In the genomic region with DNA sequence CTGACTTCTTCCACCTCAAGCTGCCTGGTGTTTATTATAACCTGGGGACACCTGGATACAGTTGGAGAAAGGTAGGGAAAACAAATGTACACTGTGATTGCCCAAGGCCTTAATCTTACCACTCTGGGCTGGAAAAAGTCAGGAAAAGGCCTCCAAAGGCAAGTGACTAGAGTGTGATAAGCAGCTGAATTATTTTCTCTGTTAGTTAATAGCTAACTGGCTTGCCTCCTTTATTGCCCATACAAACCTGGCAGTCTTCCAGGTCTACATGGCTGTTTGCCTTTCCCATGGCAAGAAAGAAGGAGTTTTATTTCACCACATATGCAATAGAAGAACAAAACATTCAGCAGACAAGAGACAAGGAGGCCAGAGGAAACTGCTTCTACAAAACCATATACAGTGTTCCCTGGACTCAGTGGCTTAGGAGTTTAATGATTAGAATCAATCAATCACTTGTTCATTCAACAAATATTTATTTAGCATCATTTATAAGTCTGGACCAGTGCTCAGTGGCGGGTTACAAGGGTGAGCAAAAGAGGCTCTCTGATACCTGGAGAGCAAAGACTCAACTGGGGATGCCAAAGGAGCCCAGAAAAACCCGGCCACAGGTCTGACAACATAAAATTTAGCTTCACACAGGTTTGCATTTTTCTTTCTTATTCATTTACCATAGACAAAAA, we compare ENCODE assay signal across 13 cellular contexts. TPM values are rescaled to one million over a fixed set of nuclear protein-coding genes. Genes with fewer than 3 reads are reported as not detected.
DNase-seq lines count a peak whose midpoint lies in the region; ATAC-seq, FAIRE-seq and TF ChIP-seq lines count a peak whose summit lies in the region.
"Had no signal": no experiment of that assay in that cellular context is flagged by ENCODE, and none has a peak within 500 bp of the region (broad histone marks: within the 10 kb centered on the region; RNA-seq: fewer than 3 reads in every experiment).

No MANE protein-coding gene starts in this region.

- no peak overlapping the region for H3K4me3 ChIP-seq in PC-3 (ENCODE audit: low read length)
- no peak overlapping the region for H3K4me3 ChIP-seq in thyroid gland (replicated peaks in 1 of 3)
- H3K4me3 ChIP-seq in PC-9, result no peak overlapping the region

- intact Hi-C loops in PC-3 (cut with micrococcal nuclease) (no loop called here), thyroid gland (cut with DNase I) (no loop called here), PC-9 (cut with micrococcal nuclease; ENCODE audit: unreplicated experiment) (no loop called here)

- ATAC-seq in PC-3 (no peak), HG02588 (IDR thresholded peaks at IDR 0.05; ENCODE audit: unreplicated experiment) (no peak)

- H2AFZ ChIP-seq in PC-3 (ENCODE audit: low read length) (no peak overlapping the region), PC-9 (no peak overlapping the region)

- no peak for TF ChIP-seq CTCF in PC-3 (conservative IDR thresholded peaks at IDR 0.05; ENCODE audit: low read depth, low read length)
- no peak for TF ChIP-seq CTCF in thyroid gland (IDR thresholded peaks at IDR 0.05)
- no peak for TF ChIP-seq CTCF in PC-9 (conservative IDR thresholded peaks at IDR 0.05)

- no peaks in the 10 kb centered on the region for H4K20me1 ChIP-seq in PC-3 (ENCODE audit: low read length)
- no peaks in the 10 kb centered on the region for H4K20me1 ChIP-seq in PC-9 (ENCODE audit: insufficient read depth)

- H3K9me3 ChIP-seq in PC-3 (ENCODE audit: low read length) (no peaks in the 10 kb centered on the region), thyroid gland (no peaks in the 10 kb centered on the region), PC-9 (ENCODE audit: insufficient read depth, low read depth) (no peaks in the 10 kb centered on the region)

- H3K27me3 ChIP-seq in PC-3 (ENCODE audit: low read length) (no peaks in the 10 kb centered on the region), thyroid gland (no peaks in the 10 kb centered on the region), PC-9 (ENCODE audit: insufficient read depth, low read depth) (no peaks in the 10 kb centered on the region)

- BruUV-seq in PC-3 (replicated peaks; lab: Mats Ljungman, UMichigan), result no TSS peak
- no TSS peak for BruUV-seq in PC-9 (replicated peaks; lab: Mats Ljungman, UMichigan)

- no peak for TF ChIP-seq POLR2A in thyroid gland (IDR thresholded peaks at IDR 0.05)

- POLR2A ChIA-PET in PC-3 (lab: Charles Lee; ENCODE audit: unreplicated experiment), result no interaction called here
- POLR2A ChIA-PET in PC-9 (lab: Charles Lee; ENCODE audit: unreplicated experiment), result no interaction called here

- FAIRE-seq in islet of Langerhans (lab: Jason Lieb, UNC), result peak; percentile 84

- H3K4me1 ChIP-seq in PC-3 (ENCODE audit: insufficient read depth, low read length), result no peaks in the 10 kb centered on the region
- H3K4me1 ChIP-seq in thyroid gland, result peaks cover 14 to 16% of the 10 kb centered on the region in 2 donors
- no peaks in the 10 kb centered on the region for H3K4me1 ChIP-seq in PC-9 (replicated peaks; ENCODE audit: insufficient read depth)

- H3K27ac ChIP-seq in PC-3 (ENCODE audit: low read length), result no peak overlapping the region
- peak overlapping the region in 1 of 3 donors; percentile 39 for H3K27ac ChIP-seq in thyroid gland
- H3K27ac ChIP-seq in PC-9, result no peak overlapping the region

- H3K9ac ChIP-seq in PC-3 (ENCODE audit: low read length), result no peak overlapping the region

- H3K4me2 ChIP-seq in PC-3 (ENCODE audit: low read length) (no peak overlapping the region), PC-9 (no peak overlapping the region)

- WGBS in thyroid gland, 2 donors, result 65% methylated on average over 2 of the region's 2 CpGs

- H3F3A ChIP-seq in PC-3 (ENCODE audit: low read length, unreplicated experiment) (no peaks in the 10 kb centered on the region), PC-9 (ENCODE audit: insufficient read depth, low read depth) (no peaks in the 10 kb centered on the region)

- CTCF ChIA-PET in PC-3 (lab: Charles Lee), result no interaction called here
- CTCF ChIA-PET in PC-9 (lab: Charles Lee), result no interaction called here

- H3K36me3 ChIP-seq in PC-3 (ENCODE audit: low read depth, low read length) (no peaks in the 10 kb centered on the region), thyroid gland (no peaks in the 10 kb centered on the region), PC-9 (ENCODE audit: low read depth) (no peaks in the 10 kb centered on the region)

- H3K9me2 ChIP-seq in PC-3 (replicated peaks; ENCODE audit: low read length), result no peaks in the 10 kb centered on the region
- H3K9me2 ChIP-seq in PC-9 (ENCODE audit: insufficient read depth), result no peaks in the 10 kb centered on the region

- no peaks in the 10 kb centered on the region for H3K79me2 ChIP-seq in PC-3 (ENCODE audit: low read length)
- H3K79me2 ChIP-seq in PC-9 (ENCODE audit: low read depth), result no peaks in the 10 kb centered on the region

- DNase-seq in NCI-H1417 (lab: John Stamatoyannopoulos, UW) (peak; percentile 22 to 69 (median 26)), NCI-H1417 treated with DMSO at 0.1 percent for 48 hours (lab: John Stamatoyannopoulos, UW) (no peak), PC-3 (peak; percentile 19), thyroid gland (peak; percentile 42 to 53), PC-9 (no peak), NCI-H2081 treated with DMSO at 0.1 percent for 48 hours (lab: John Stamatoyannopoulos, UW) (no peak)
- DNase-seq: activated CD4-positive, alpha-beta T cell treated with anti-CD3 and anti-CD28 coated beads, Interleukin-2, amount 10 ng/mL, durations not matched to agents 24 days and 14 days; activated naive CD8-positive, alpha-beta T cell treated with anti-CD3 and anti-CD28 coated beads, Interleukin-2, amount 10 ng/mL, durations not matched to agents 7 days and 5 days; erythroblast; midbrain; NCI-H1048 had no signal

RNA-seq across cellular contexts. Expression of gene SUCLG1, which starts 27.5 kb away (rescaled TPM):
- total RNA-seq in PC-3 (2014; rRNA removed) (67.7 and 83.4 TPM in 2 replicates), thyroid gland (100 to 1,000 TPM; 109 to 169 (median 139) TPM), PC-9 (2021) (42.1 and 59.5 TPM in 2 replicates)

RNA-seq across cellular contexts. Expression of gene DNAH6, which starts 29.7 kb away (rescaled TPM):
- total RNA-seq in PC-3 (2014; rRNA removed), result not detected in 2 replicates
- total RNA-seq in thyroid gland, result 1 to 10 TPM; 3.2 to 9.3 (median 6.3) TPM
- not detected in 2 replicates for total RNA-seq in PC-9 (2021)

Comparison
In these comparisons a context has a peak if more than half of its experiments do, and no peak if none do; other contexts are left out.
1. DNase-seq: peak in NCI-H1417 (3 of 3), PC-3 (single experiment) and thyroid gland (2 of 2); none in NCI-H1417 treated with DMSO at 0.1 percent for 48 hours (single experiment), PC-9 (0 of 2) and NCI-H2081 treated with DMSO at 0.1 percent for 48 hours (single experiment).